10 cellular contexts compared by ENCODE assay signal in the genomic region with DNA sequence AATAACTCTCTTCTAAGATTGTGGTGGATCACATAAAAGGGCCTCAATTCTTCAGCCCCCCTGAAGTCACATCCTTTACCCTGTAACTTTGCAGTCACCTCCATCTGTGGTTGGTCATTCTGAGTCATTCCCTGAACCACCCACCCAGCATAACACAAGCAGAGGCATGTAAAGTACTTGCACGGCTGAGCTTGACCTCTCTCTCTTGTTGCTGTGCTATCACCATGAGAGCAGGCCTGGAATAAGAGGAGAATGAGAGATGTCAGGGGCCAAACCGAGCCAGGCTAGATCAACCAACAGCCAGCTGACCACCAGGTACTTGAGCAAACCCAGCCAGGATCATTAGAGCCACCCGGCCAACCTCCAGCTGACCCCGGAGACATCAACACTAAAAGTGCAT. TPM values are rescaled to one million over a fixed set of nuclear protein-coding genes. Genes with fewer than 3 reads are reported as not detected.
DNase-seq lines count a peak whose midpoint lies in the region; ATAC-seq, FAIRE-seq and TF ChIP-seq lines count a peak whose summit lies in the region.
"Had no signal": no experiment of that assay in that cellular context is flagged by ENCODE, and none has a peak within 500 bp of the region (broad histone marks: within the 10 kb centered on the region; RNA-seq: fewer than 3 reads in every experiment).

No MANE protein-coding gene starts in this region.

- no peaks in the 10 kb centered on the region for H4K20me1 ChIP-seq in HepG2 (ENCODE audit: insufficient read depth, low read length)

- no peaks in the 10 kb centered on the region for H3K36me3 ChIP-seq in BJ (ENCODE audit: control insufficient read depth, insufficient read depth, low read length)
- no peaks in the 10 kb centered on the region for H3K36me3 ChIP-seq in left lung
- no peaks in the 10 kb centered on the region for H3K36me3 ChIP-seq in HepG2 (replicated peaks in 1 of 2; ENCODE audit: control insufficient read depth in 1 of 2, insufficient read depth in 2 of 2, low read length in 2 of 2)

- no TSS peak for BruUV-seq in HepG2 (replicated peaks; lab: Mats Ljungman, UMichigan)

- POLR2A ChIA-PET in BJ (lab: Charles Lee) (interaction anchor here (0.6 kb wide), 1 partner anchor 553 kb away, joined by 5 read pairs; no protein-coding TSS in a partner anchor), HepG2 (lab: Yijun Ruan, JAX) (interaction anchor here (0.9 kb wide), 1 partner anchor 13 kb away, joined by 3 read pairs; the partner anchor contains the start of gene STK17A)

- H3K9me3 ChIP-seq in left lung = no peaks in the 10 kb centered on the region
- no peaks in the 10 kb centered on the region for H3K9me3 ChIP-seq in HepG2 (ENCODE audit: low read length)

- TF ChIP-seq RAD21 in HepG2 (CRISPR knock-in tag; IDR thresholded peaks at IDR 0.05) = no peak

- TF ChIP-seq CTCF in BJ (IDR thresholded peaks at IDR 0.05; ENCODE audit: insufficient read depth, low read depth, low read length) = no peak
- no peak for TF ChIP-seq CTCF in left lung (IDR thresholded peaks at IDR 0.05)
- no peak for TF ChIP-seq CTCF in HepG2 (CRISPR knock-in tag; IDR thresholded peaks at IDR 0.05)

- H3K27ac ChIP-seq in left lung (no peak overlapping the region), HepG2 (ENCODE audit: extremely low read length, insufficient read depth, low read length) (no peak overlapping the region)

- H2AFZ ChIP-seq in HepG2 (ENCODE audit: low read length) = no peak overlapping the region

- DNase-seq in BJ (ENCODE audit: low read depth) = peak; percentile 71
- peak; percentile 54 for DNase-seq in dermis blood vessel endothelial cell
- DNase-seq in left lung = no peak
- no peak for DNase-seq in cerebellar cortex (ENCODE audit: low spot score)
- no peak for DNase-seq in DMS53 treated with DMSO at 0.1 percent for 48 hours (lab: John Stamatoyannopoulos, UW; ENCODE audit: unreplicated experiment)
- no peak for DNase-seq in HepG2 (ENCODE audit: low spot score)
- DNase-seq: DMS 273 treated with DMSO at 0.1 percent for 48 hours, NCI-H1092 treated with DMSO at 0.1 percent for 48 hours had no signal

- no peak overlapping the region for H3K4me2 ChIP-seq in HepG2 (ENCODE audit: low read depth, low read length)

- TF ChIP-seq EP300 in HepG2 (IDR thresholded peaks at IDR 0.05; ENCODE audit: low read depth in 2 of 2, low read length in 2 of 2) (no peak), HepG2 (CRISPR knock-in tag; IDR thresholded peaks at IDR 0.05; ENCODE audit: borderline replicate concordance) (no peak)

- no peak for TF ChIP-seq POLR2A in HepG2 (IDR thresholded peaks at IDR 0.05; ENCODE audit: insufficient read depth in 1 of 2, low read depth in 2 of 2, low read length in 2 of 2)

- no peaks in the 10 kb centered on the region for H3K79me2 ChIP-seq in HepG2 (ENCODE audit: insufficient read depth, low read length)

- in situ Hi-C loops in HepG2 (cut with HindIII; ENCODE audit: extremely low pct_ligation_motif_present, low pct_unique_long_range_greater_than_20kb) = no loop called here

- H3K27me3 ChIP-seq in BJ (ENCODE audit: control insufficient read depth, insufficient read depth, low read length) (no peaks in the 10 kb centered on the region), left lung (no peaks in the 10 kb centered on the region), HepG2 (ENCODE audit: control insufficient read depth in 1 of 2, insufficient read depth in 2 of 2, low read length in 2 of 2) (no peaks in the 10 kb centered on the region)

- no peak overlapping the region for H3K4me3 ChIP-seq in BJ (ENCODE audit: low read depth, low read length)
- H3K4me3 ChIP-seq in left lung = no peak overlapping the region
- H3K4me3 ChIP-seq in HepG2 (replicated peaks in 1 of 3; ENCODE audit: insufficient read depth in 1 of 3, low read depth in 2 of 3, low read length in 3 of 3) = no peak overlapping the region

- no peak overlapping the region for H3K9ac ChIP-seq in HepG2 (ENCODE audit: insufficient read depth, low read depth, low read length)

- intact Hi-C loops in left lung (cut with DNase I) = no loop called here
- intact Hi-C loops in HepG2 (cut with micrococcal nuclease; ENCODE audit: unreplicated experiment) = no loop called here

- WGBS in HepG2 (ENCODE audit: low lambda C conversion rate) = 47% methylated on average over 4 of the region's 4 CpGs

- H3K4me1 ChIP-seq in left lung (peaks cover 0 to 10% of the 10 kb centered on the region in 2 donors), HepG2 (ENCODE audit: insufficient read depth, low read length) (peaks cover 8% of the 10 kb centered on the region)

- CTCF ChIA-PET in BJ (lab: Yijun Ruan, JAX) = interaction anchor here (1.2 to 5.0 kb wide), 6 partner anchors 13 to 461 kb away, joined by 3 to 38 read pairs (median 3); partner anchors contain the start of gene STK17A
- CTCF ChIA-PET in HepG2 (lab: Yijun Ruan, JAX; ENCODE audit: low intra/inter-chr PET ratio, low total read pairs) = no interaction called here

- FAIRE-seq in HepG2 (lab: Jason Lieb, UNC) = no peak

- ATAC-seq in GM19463 (IDR thresholded peaks at IDR 0.05; ENCODE audit: unreplicated experiment) (peak; percentile 81), HG03432 (IDR thresholded peaks at IDR 0.05; ENCODE audit: unreplicated experiment) (peak; percentile 81), left lung (no peak), HepG2 (no peak)

TF ChIP-seq in HepG2, 621 proteins besides CTCF, POLR2A, EP300 and RAD21:
- no peak for TF ChIP-seq ATF1 (CRISPR knock-in tag; IDR thresholded peaks at IDR 0.05)
- no peak for TF ChIP-seq CEBPB (IDR thresholded peaks at IDR 0.05; ENCODE audit: borderline replicate concordance, low read depth, low read length)
- TF ChIP-seq MBNL3 (CRISPR knock-in tag; conservative IDR thresholded peaks at IDR 0.05) = no peak
- no peak for TF ChIP-seq ZNF816 (CRISPR knock-in tag; IDR thresholded peaks at IDR 0.05; ENCODE audit: borderline replicate concordance)
- TF ChIP-seq, protein P1, sequence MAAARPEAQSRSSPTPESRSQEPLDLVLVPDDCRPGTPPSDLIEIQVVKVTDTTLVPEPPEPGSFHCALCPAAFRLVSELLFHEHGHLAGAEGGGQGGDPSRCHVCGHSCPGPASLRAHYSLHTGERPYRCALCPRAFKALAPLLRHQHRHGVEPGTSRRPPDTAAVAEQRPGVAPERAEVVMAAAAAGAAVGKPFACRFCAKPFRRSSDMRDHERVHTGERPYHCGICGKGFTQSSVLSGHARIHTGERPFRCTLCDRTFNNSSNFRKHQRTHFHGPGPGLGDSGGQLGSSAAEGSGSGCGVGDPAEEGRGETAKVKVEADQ (CRISPR knock-in tag; IDR thresholded peaks at IDR 0.05; ENCODE audit: borderline replicate concordance) = no peak
- TF ChIP-seq, protein P2, sequence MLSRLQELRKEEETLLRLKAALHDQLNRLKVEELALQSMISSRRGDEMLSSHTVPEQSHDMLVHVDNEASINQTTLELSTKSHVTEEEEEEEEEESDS (CRISPR knock-in tag; IDR thresholded peaks at IDR 0.05; ENCODE audit: borderline replicate concordance) = no peak
- no peak for TF ChIP-seq ZFY (CRISPR knock-in tag; IDR thresholded peaks at IDR 0.05)

RNA-seq across cellular contexts. Expression of gene STK17A, which starts 13.5 kb away (rescaled TPM):
- 12.3 and 26.5 TPM in 2 replicates for polyA plus RNA-seq in BJ (2011; rRNA removed)
- 6.4 and 10.3 TPM in 2 replicates for polyA minus RNA-seq in BJ (2011; rRNA and poly(A)+ RNA removed)
- total RNA-seq in dermis blood vessel endothelial cell = 70.1 and 88.7 TPM in 2 replicates
- 10 to 100 TPM; 34.9 to 38.4 TPM for total RNA-seq in left lung
- 24.3 and 30.2 TPM in 2 replicates for total RNA-seq in HepG2 (2016; rRNA removed; fragmentation: Illumina TruSeq; extraction: Trizol)
- 5.3 and 5.9 TPM in 2 replicates for total RNA-seq in HepG2 (2016; cell fraction: cytosol; rRNA removed; fragmentation: Illumina TruSeq; extraction: Trizol; ENCODE audit: low read depth)
- 24.1 and 28.2 TPM in 2 replicates for total RNA-seq in HepG2 (2016; cell fraction: insoluble cytoplasmic fraction; rRNA removed; fragmentation: Illumina TruSeq; extraction: Trizol)
- 10.8 and 11.7 TPM in 2 replicates for total RNA-seq in HepG2 (2016; cell fraction: membrane; rRNA removed; fragmentation: Illumina TruSeq; extraction: Trizol)
- 13.0 and 16.0 TPM in 2 replicates for total RNA-seq in HepG2 (2016; cell fraction: nucleus; rRNA removed; fragmentation: Illumina TruSeq; extraction: Trizol)
- 16.3 and 18.6 TPM in 2 replicates for polyA plus RNA-seq in HepG2 (2011; rRNA removed)
- 8.2 and 13.1 TPM in 2 replicates for polyA plus RNA-seq in HepG2 (2011; cell fraction: cytosol; rRNA removed)
- polyA plus RNA-seq in HepG2 (2011; cell fraction: nucleus; rRNA removed) = 9.5 and 12.7 TPM in 2 replicates
- 44.1 and 47.2 TPM in 2 replicates for polyA plus RNA-seq in HepG2 (2012)
- 3.7 and 4.1 TPM in 2 replicates for polyA plus RNA-seq in HepG2 (2016; cell fraction: cytosol; fragmentation: Illumina TruSeq; extraction: Trizol; ENCODE audit: low read depth)
- 20.8 and 22.2 TPM in 2 replicates for polyA plus RNA-seq in HepG2 (2016; cell fraction: insoluble cytoplasmic fraction; fragmentation: Illumina TruSeq; extraction: Trizol; ENCODE audit: low read depth)
- polyA plus RNA-seq in HepG2 (2016; cell fraction: membrane; fragmentation: Illumina TruSeq; extraction: Trizol; ENCODE audit: low read depth) = 5.4 and 6.7 TPM in 2 replicates
- polyA plus RNA-seq in HepG2 (2016; cell fraction: nucleus; fragmentation: Illumina TruSeq; extraction: Trizol; ENCODE audit: insufficient read depth, low read depth) = 17.1 and 19.2 TPM in 2 replicates
- 6.8 and 7.3 TPM in 2 replicates for polyA minus RNA-seq in HepG2 (2011; rRNA and poly(A)+ RNA removed; ENCODE audit: low replicate concordance)
- 15.5 and 20.7 TPM in 2 replicates for polyA minus RNA-seq in HepG2 (2011; cell fraction: cytosol; rRNA and poly(A)+ RNA removed)
- 32.6 and 33.4 TPM in 2 replicates for polyA minus RNA-seq in HepG2 (2011; cell fraction: nucleus; rRNA and poly(A)+ RNA removed)

Comparison
In these comparisons a context has a peak if more than half of its experiments do, and no peak if none do; other contexts are left out.
1. DNase-seq: peak in BJ (single experiment) and dermis blood vessel endothelial cell (single experiment); none in left lung (0 of 2), cerebellar cortex (single experiment), DMS53 treated with DMSO at 0.1 percent for 48 hours (single experiment) and HepG2 (single experiment).
2. ATAC-seq: peak in GM19463 (single experiment) and HG03432 (single experiment); none in left lung (single experiment) and HepG2 (single experiment).